In the genomic region with DNA sequence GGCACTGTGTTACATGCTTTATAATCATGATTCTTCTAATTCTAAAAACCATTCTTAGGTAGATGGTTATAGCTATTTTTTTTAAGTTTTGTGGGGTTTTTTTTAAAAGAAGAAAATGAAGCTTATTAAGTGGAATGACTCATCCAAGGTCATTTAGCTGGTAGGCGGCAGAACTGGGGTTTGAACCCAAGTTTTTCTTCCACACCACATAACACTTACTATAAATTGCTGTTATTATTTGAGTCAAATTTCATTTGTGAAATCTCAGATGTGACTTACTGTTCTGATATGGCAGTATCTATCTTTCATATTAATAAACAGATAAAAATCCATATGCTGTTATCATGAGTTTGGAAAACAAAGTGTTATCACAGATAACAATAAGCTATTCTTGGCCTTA, we compare ENCODE assay signal across 24 cellular contexts. TPM values are rescaled to one million over a fixed set of nuclear protein-coding genes. Genes with fewer than 3 reads are reported as not detected.
"Had no signal": no experiment of that assay in that cellular context is flagged by ENCODE, and none has a peak within 500 bp of the region (broad histone marks: within the 10 kb centered on the region; RNA-seq: fewer than 3 reads in every experiment).

No MANE protein-coding gene starts in this region.

- H3K27me3 Mint-ChIP-seq: activated CD4-positive, alpha-beta memory T cell treated with anti-CD3 and anti-CD28 coated beads, Interleukin-2, amount 10 ng/mL, durations not matched to agents 7 days and 5 days; activated naive CD8-positive, alpha-beta T cell treated with anti-CD3 and anti-CD28 coated beads for 36 hours; brain; progenitor cell of endocrine pancreas had no signal

- H3K4me1 ChIP-seq: gastrocnemius medialis, left ventricle myocardium inferior, right atrium auricular region, stomach, testis, upper lobe of left lung had no signal

- H3K4me3 Mint-ChIP-seq: activated naive CD8-positive, alpha-beta T cell treated with anti-CD3 and anti-CD28 coated beads for 36 hours; brain; neural crest cell; WTC11 had no signal

- ATAC-seq: esophagus mucosa, gastrocnemius medialis, WTC11 had no signal

- H3K27ac ChIP-seq: coronary artery, gastrocnemius medialis, left ventricle myocardium inferior, right atrium auricular region, SK-N-MC, stomach, testis, upper lobe of left lung had no signal

- H3K36me3 Mint-ChIP-seq: brain, WTC11 had no signal

- H3K27me3 ChIP-seq: gastrocnemius medialis, right atrium auricular region, stomach, testis, upper lobe of left lung had no signal

- DNase-seq: activated CD4-positive, alpha-beta T cell treated with anti-CD3 and anti-CD28 coated beads for 4 hours; activated CD8-positive, alpha-beta memory T cell treated with anti-CD3 and anti-CD28 coated beads, Interleukin-2, amount 50 U/mL, for 48 hours; activated naive CD4-positive, alpha-beta T cell; amygdala; gastrocnemius medialis; left ventricle myocardium inferior; mammary epithelial cell; stimulated activated CD4-positive, alpha-beta T cell treated with anti-CD3 and anti-CD28 coated beads, Interleukin-2, amount 100 ng/mL, for 24 hours; stomach; testis; upper lobe of left lung had no signal

- H3K4me3 ChIP-seq: coronary artery, gastrocnemius medialis, left ventricle myocardium inferior, right atrium auricular region, SK-N-MC, stomach, testis, upper lobe of left lung had no signal

- H3K4me1 Mint-ChIP-seq: brain, neural crest cell had no signal

- H3K36me3 ChIP-seq: gastrocnemius medialis, left ventricle myocardium inferior, right atrium auricular region, upper lobe of left lung had no signal

- H3K27ac Mint-ChIP-seq: brain had no signal

- H3K9me3 ChIP-seq: gastrocnemius medialis, left ventricle myocardium inferior, right atrium auricular region, stomach, testis, upper lobe of left lung had no signal

- H3K9me3 Mint-ChIP-seq: activated CD4-positive, alpha-beta memory T cell treated with anti-CD3 and anti-CD28 coated beads, Interleukin-2, amount 10 ng/mL, durations not matched to agents 7 days and 5 days; activated naive CD8-positive, alpha-beta T cell treated with anti-CD3 and anti-CD28 coated beads for 36 hours; brain had no signal

RNA-seq across cellular contexts. Expression of a gene that starts 10.4 kb away (rescaled TPM):
- total RNA-seq: activated CD4-positive, alpha-beta memory T cell treated with anti-CD3 and anti-CD28 coated beads, Interleukin-2, amount 10 ng/mL, durations not matched to agents 7 days and 5 days; activated naive CD8-positive, alpha-beta T cell treated with anti-CD3 and anti-CD28 coated beads for 36 hours; esophagus mucosa; gastrocnemius medialis; kidney epithelial cell; mammary epithelial cell; neural crest cell; omental fat pad; progenitor cell of endocrine pancreas; right atrium auricular region; T-helper 2 cell treated with Interferon-gamma antibody and Interleukin-4, amounts not matched to agents 100 ng/mL and 5 ng/mL, for 36 hours; WTC11 had no signal
